In genomic region chrX:24024819-24025740, GRCh38 we compare ENCODE assay signal across 8 cellular contexts. TPM values are rescaled to one million over a fixed set of nuclear protein-coding genes. Genes with fewer than 3 reads are reported as not detected.
A peak's percentile ranks its signal among the peaks of the same experiment; 100 is the strongest.
DNase-seq lines count a peak whose midpoint lies in the region; ATAC-seq and TF ChIP-seq lines count a peak whose summit lies in the region.

No MANE protein-coding gene starts in this region.

- peak; percentile 57 for TF ChIP-seq CTCF in C4-2B (conservative IDR thresholded peaks at IDR 0.05)
- TF ChIP-seq CTCF in right lobe of liver (IDR thresholded peaks at IDR 0.05) = peak in 3 of 4 donors; percentile 12 to 63 (median 16)

- TF ChIP-seq POLR2A in right lobe of liver (IDR thresholded peaks at IDR 0.05) = peak; percentile 82

- WGBS in right lobe of liver (ENCODE audit: insufficient coverage, low coverage, low lambda C conversion rate, missing lambda C conversion rate) = no CpG with 5 or more reads among the region's 111 CpGs

- peak; percentile 85 to 98 for DNase-seq in NCI-H526 (lab: John Stamatoyannopoulos, UW)
- DNase-seq in activated CD4-positive, alpha-beta T cell treated with anti-CD3 and anti-CD28 coated beads, Interleukin-2, amount 50 U/mL, for 1 hour = peak; percentile 71
- peak; percentile 90 to 92 (median 91) for DNase-seq in right lobe of liver
- peak; percentile 77 for DNase-seq in stimulated activated CD4-positive, alpha-beta T cell treated with anti-CD3 and anti-CD28 coated beads, Interleukin-4, amount 100 ng/mL, for 1 hour

- intact Hi-C loops in dendritic cell treated with granulocyte-macrophage colony-stimulating factor and Interleukin-4, amounts not matched to agents 40 ng/mL and 50 ng/mL, for 4 days (cut with micrococcal nuclease) = loop anchor here (1.0 to 5.0 kb wide), 3 partner anchors 29 to 114 kb away; partner anchors contain the start of gene EIF2S3
- intact Hi-C loops in right lobe of liver (cut with DNase I) = no loop called here

- ATAC-seq in GM19324 (IDR thresholded peaks at IDR 0.05; ENCODE audit: low FRiP score, unreplicated experiment) (peak; percentile 91), HG03457 (IDR thresholded peaks at IDR 0.05; ENCODE audit: unreplicated experiment) (peak; percentile 80), right lobe of liver (peak; percentile 93 to 97 (median 94))

- peak overlapping the region; percentile 64 to 76 (median 67) for H3K4me3 ChIP-seq in right lobe of liver

- peak overlapping the region; percentile 74 for H3K4me3 Mint-ChIP-seq in dendritic cell treated with granulocyte-macrophage colony-stimulating factor and Interleukin-4, amounts not matched to agents 40 ng/mL and 50 ng/mL, for 4 days

- H3K27ac Mint-ChIP-seq in dendritic cell treated with granulocyte-macrophage colony-stimulating factor and Interleukin-4, amounts not matched to agents 40 ng/mL and 50 ng/mL, for 4 days = peak overlapping the region; percentile 83

- H3K27me3 Mint-ChIP-seq in dendritic cell treated with granulocyte-macrophage colony-stimulating factor and Interleukin-4, amounts not matched to agents 40 ng/mL and 50 ng/mL, for 4 days = peaks cover 2% of the 10 kb centered on the region

- H3K36me3 Mint-ChIP-seq in dendritic cell treated with granulocyte-macrophage colony-stimulating factor and Interleukin-4, amounts not matched to agents 40 ng/mL and 50 ng/mL, for 4 days (ENCODE audit: low read depth) = peaks cover 6% of the 10 kb centered on the region

- no peaks in the 10 kb centered on the region for H3K36me3 ChIP-seq in right lobe of liver

- no peaks in the 10 kb centered on the region for H3K9me3 ChIP-seq in right lobe of liver

- H3K27ac ChIP-seq in C4-2B (peak overlapping the region; percentile 97), right lobe of liver (peak overlapping the region; percentile 93 to 97 (median 96))

- peaks cover 8% of the 10 kb centered on the region for H3K4me1 Mint-ChIP-seq in dendritic cell treated with granulocyte-macrophage colony-stimulating factor and Interleukin-4, amounts not matched to agents 40 ng/mL and 50 ng/mL, for 4 days (ENCODE audit: low read depth)

- H3K4me1 ChIP-seq in right lobe of liver = peaks cover 0 to 6% (median 0%) of the 10 kb centered on the region in 4 donors

- H3K27me3 ChIP-seq in right lobe of liver = no peaks in the 10 kb centered on the region

- no peaks in the 10 kb centered on the region for H3K9me3 Mint-ChIP-seq in dendritic cell treated with granulocyte-macrophage colony-stimulating factor and Interleukin-4, amounts not matched to agents 40 ng/mL and 50 ng/mL, for 4 days

RNA-seq across cellular contexts. Expression of gene KLHL15, which starts 1.9 kb away (rescaled TPM):
- total RNA-seq in right lobe of liver = 1 to 10 TPM; 4.7 to 6.7 (median 6.0) TPM

RNA-seq across cellular contexts. Expression of gene EIF2S3, which starts 29.7 kb away (rescaled TPM):
- 10 to 100 TPM; 55.1 to 81.1 (median 59.7) TPM for total RNA-seq in right lobe of liver

Comparison
In these comparisons a context has a peak if more than half of its experiments do, and no peak if none do; other contexts are left out.
1. Peak in every context shown above with its lines: DNase-seq, ATAC-seq, H3K4me3 ChIP-seq and H3K27ac ChIP-seq.